20 cellular contexts compared by ENCODE assay signal in the genomic region with DNA sequence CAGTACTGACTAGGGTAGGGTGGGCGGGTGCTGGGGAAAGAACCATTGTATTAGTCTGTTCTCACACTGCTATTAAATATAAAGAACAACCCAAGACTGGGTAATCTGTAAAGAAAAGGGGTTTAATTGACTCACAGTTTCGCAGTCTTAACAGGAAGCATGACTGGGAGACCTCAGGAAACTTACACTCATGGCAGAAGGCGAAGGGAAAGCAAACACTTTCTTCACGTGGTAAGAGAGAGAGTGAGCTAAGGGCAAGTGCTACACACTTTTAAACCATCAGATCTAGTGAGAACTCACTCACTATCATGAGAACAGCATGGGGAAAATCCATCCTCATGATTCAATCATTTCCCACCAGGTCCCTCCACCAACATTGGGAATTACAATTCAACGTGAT.
DNase-seq lines count a peak whose midpoint lies in the region; ATAC-seq, FAIRE-seq and TF ChIP-seq lines count a peak whose summit lies in the region.
"Had no signal": no experiment of that assay in that cellular context is flagged by ENCODE, and none has a peak within 500 bp of the region (broad histone marks: within the 10 kb centered on the region; RNA-seq: fewer than 3 reads in every experiment).

No MANE protein-coding gene starts in this region.

- H3K4me3 ChIP-seq in H1 (ENCODE audit: extremely low read depth in 1 of 4, insufficient read depth in 2 of 4, low read depth in 3 of 4, low read length in 4 of 4) = no peak overlapping the region
- H3K4me3 ChIP-seq: GM23338, HAP-1 had no signal

- CTCF ChIA-PET in H1 (lab: Charles Lee; ENCODE audit: partially characterized antibody) = interaction anchor here (0.8 to 1.4 kb wide), 3 partner anchors 11 to 31 kb away, joined by 3 to 4 read pairs (median 4); no protein-coding TSS in a partner anchor

- no peaks in the 10 kb centered on the region for H3K9me3 Mint-ChIP-seq in activated naive CD4-positive, alpha-beta T cell treated with anti-CD3 and anti-CD28 coated beads, Interleukin-2, amount 50 U/mL, for 72 hours
- no peaks in the 10 kb centered on the region for H3K9me3 Mint-ChIP-seq in stimulated activated naive CD8-positive, alpha-beta T cell treated with anti-CD3 and anti-CD28 coated beads, Interleukin-15, Interleukin-2, amounts not matched to agents 100 ng/mL and 50 ng/mL, for 24 hours
- H3K9me3 Mint-ChIP-seq: GM23338, HFFc6 had no signal

- H4K91ac ChIP-seq in H1 (replicated peaks; ENCODE audit: insufficient read length, low read length) = no peak overlapping the region

- TF ChIP-seq EP300 in H1 (IDR thresholded peaks at IDR 0.05; ENCODE audit: borderline replicate concordance in 1 of 2, low read depth in 2 of 2, low read length in 2 of 2) = no peak

- no peak overlapping the region for H2AK5ac ChIP-seq in H1 (ENCODE audit: low read depth, low read length)

- no peaks in the 10 kb centered on the region for H3K23me2 ChIP-seq in H1 (ENCODE audit: low read depth, low read length)

- no peak overlapping the region for H3K23ac ChIP-seq in H1 (ENCODE audit: insufficient read length)

- H2BK20ac ChIP-seq in H1 (ENCODE audit: low read length) = no peak overlapping the region

- H2AFZ ChIP-seq in H1 (ENCODE audit: low read length) = no peak overlapping the region
- H2AFZ ChIP-seq: GM23338 had no signal

- H3K56ac ChIP-seq in H1 (replicated peaks; ENCODE audit: insufficient read length, low read depth, low read length) = no peak overlapping the region

- no peak overlapping the region for H3K4me2 ChIP-seq in H1 (ENCODE audit: insufficient read depth in 1 of 2, low read depth in 2 of 2, low read length in 2 of 2)

- POLR2A ChIA-PET in H1 (lab: Charles Lee; ENCODE audit: partially characterized antibody) = no interaction called here

- peaks cover 21% of the 10 kb centered on the region for H3K27me3 Mint-ChIP-seq in stimulated activated naive CD8-positive, alpha-beta T cell treated with anti-CD3 and anti-CD28 coated beads, Interleukin-15, Interleukin-2, amounts not matched to agents 100 ng/mL and 50 ng/mL, for 24 hours

- H3K9ac ChIP-seq in H1 (replicated peaks in 1 of 4; ENCODE audit: extremely low read depth in 1 of 4, low read depth in 3 of 4, low read length in 3 of 4) = no peak overlapping the region

- H4K20me1 ChIP-seq in H1 (replicated peaks in 1 of 2; ENCODE audit: control insufficient read depth in 1 of 2, insufficient read depth in 2 of 2, low read length in 2 of 2) = no peaks in the 10 kb centered on the region

- no peak overlapping the region for H3K4ac ChIP-seq in H1 (replicated peaks; ENCODE audit: insufficient read length, low read depth, low read length)

- no peaks in the 10 kb centered on the region for H3K79me2 ChIP-seq in H1 (ENCODE audit: control insufficient read depth in 1 of 2, insufficient read depth in 2 of 2, low read length in 2 of 2)

- no peak for TF ChIP-seq RAD21 in H1 (IDR thresholded peaks at IDR 0.05 in 1 of 2, conservative IDR thresholded peaks at IDR 0.05 in 1 of 2; ENCODE audit: low read depth in 2 of 2, low read length in 2 of 2)

- no peak for DNase-seq in activated naive CD4-positive, alpha-beta T cell treated with anti-CD3 and anti-CD28 coated beads, Interleukin-2, amount 50 U/mL, for 72 hours (ENCODE audit: low spot score in 2 of 2)
- DNase-seq in activated naive CD4-positive, alpha-beta T cell treated with anti-CD3 and anti-CD28 coated beads, Interleukin-2, amount 50 U/mL, for 16 hours = no peak
- no peak for DNase-seq in stimulated activated naive CD8-positive, alpha-beta T cell treated with anti-CD3 and anti-CD28 coated beads, Interleukin-15, Interleukin-2, amounts not matched to agents 100 U/mL and 50 U/mL, for 24 hours
- DNase-seq in H1 (ENCODE audit: low read depth in 1 of 2, low spot score in 2 of 2) = no peak
- DNase-seq: C1 segment of cervical spinal cord; Calu3; CD4-positive, alpha-beta memory T cell; COR-L47; DMS53; DMS79 treated with DMSO at 0.1 percent for 48 hours; GF-D8; HFFc6 had no signal

- TF ChIP-seq CTCF in H1 (IDR thresholded peaks at IDR 0.05; ENCODE audit: control extremely low read depth in 1 of 3, insufficient read depth in 1 of 3, low read depth in 1 of 3, low read length in 3 of 3) = no peak

- no peak overlapping the region for H4K8ac ChIP-seq in H1 (ENCODE audit: extremely low read depth, insufficient read depth, low read length)

- no peaks in the 10 kb centered on the region for H3K36me3 ChIP-seq in H1 (ENCODE audit: control insufficient read depth in 2 of 4, insufficient read depth in 4 of 4, low read length in 3 of 4)
- H3K36me3 ChIP-seq: HAP-1 had no signal

- no peaks in the 10 kb centered on the region for H3K4me1 Mint-ChIP-seq in stimulated activated naive CD8-positive, alpha-beta T cell treated with anti-CD3 and anti-CD28 coated beads, Interleukin-15, Interleukin-2, amounts not matched to agents 100 ng/mL and 50 ng/mL, for 24 hours (ENCODE audit: low read depth)
- H3K4me1 Mint-ChIP-seq: CD4-positive, alpha-beta memory T cell had no signal

- no peak overlapping the region for H3K18ac ChIP-seq in H1 (ENCODE audit: extremely low read depth, low read length)

- no peak overlapping the region for H2BK15ac ChIP-seq in H1 (ENCODE audit: low read length)

- H3K36me3 Mint-ChIP-seq in activated naive CD4-positive, alpha-beta T cell treated with anti-CD3 and anti-CD28 coated beads, Interleukin-2, amount 50 U/mL, for 72 hours = no peaks in the 10 kb centered on the region
- no peaks in the 10 kb centered on the region for H3K36me3 Mint-ChIP-seq in stimulated activated naive CD8-positive, alpha-beta T cell treated with anti-CD3 and anti-CD28 coated beads, Interleukin-15, Interleukin-2, amounts not matched to agents 100 ng/mL and 50 ng/mL, for 24 hours (ENCODE audit: low read depth)
- H3K36me3 Mint-ChIP-seq: CD4-positive, alpha-beta memory T cell had no signal

- 0 out of 2 replicates have a peak overlapping the region, but pooled peaks have one; percentile 9 for H2BK12ac ChIP-seq in H1 (ENCODE audit: low read depth, low read length)

- H3K79me1 ChIP-seq in H1 (ENCODE audit: low read depth, low read length) = no peaks in the 10 kb centered on the region

- H2BK120ac ChIP-seq in H1 (replicated peaks; ENCODE audit: low read depth, low read length) = no peak overlapping the region

- no peak overlapping the region for H4K5ac ChIP-seq in H1 (ENCODE audit: insufficient read length, low read depth, low read length)

- H3K4me3 Mint-ChIP-seq in stimulated activated naive CD8-positive, alpha-beta T cell treated with anti-CD3 and anti-CD28 coated beads, Interleukin-15, Interleukin-2, amounts not matched to agents 100 ng/mL and 50 ng/mL, for 24 hours = no peak overlapping the region
- H3K4me3 Mint-ChIP-seq: CD4-positive, alpha-beta memory T cell; GM23338; HFFc6 had no signal

- no peaks in the 10 kb centered on the region for H3K9me3 ChIP-seq in H1 (ENCODE audit: insufficient read depth in 2 of 2, low read depth in 1 of 2, low read length in 1 of 2)
- H3K9me3 ChIP-seq: HAP-1 had no signal

- TF ChIP-seq POLR2A in H1 (IDR thresholded peaks at IDR 0.05; ENCODE audit: control extremely low read depth in 1 of 2, low read depth in 2 of 2, low read length in 2 of 2) = no peak

- H3K4me1 ChIP-seq in H1 (replicated peaks in 1 of 4; ENCODE audit: control insufficient read depth in 3 of 4, insufficient read depth in 4 of 4, low read length in 3 of 4) = peaks cover 3 to 10% (median 5%) of the 10 kb centered on the region in 4 experiments; a peak in 4 of 7 replicates

- no peak overlapping the region for H3K27ac Mint-ChIP-seq in activated naive CD4-positive, alpha-beta T cell treated with anti-CD3 and anti-CD28 coated beads, Interleukin-2, amount 50 U/mL, for 72 hours
- H3K27ac Mint-ChIP-seq in stimulated activated naive CD8-positive, alpha-beta T cell treated with anti-CD3 and anti-CD28 coated beads, Interleukin-15, Interleukin-2, amounts not matched to agents 100 ng/mL and 50 ng/mL, for 24 hours = peak overlapping the region; percentile 63
- H3K27ac Mint-ChIP-seq: CD4-positive, alpha-beta memory T cell; GM23338; HFFc6 had no signal

- ATAC-seq in activated naive CD4-positive, alpha-beta T cell treated with anti-CD3 and anti-CD28 coated beads, Interleukin-2, amount 50 U/mL, for 72 hours = peak; percentile 51 to 65
- ATAC-seq in stimulated activated naive CD8-positive, alpha-beta T cell treated with anti-CD3 and anti-CD28 coated beads, Interleukin-15, Interleukin-2, amounts not matched to agents 100 U/mL and 50 U/mL, for 24 hours = no peak
- no peak for ATAC-seq in HG03432 (IDR thresholded peaks at IDR 0.05; ENCODE audit: unreplicated experiment)
- ATAC-seq in HG02763 (IDR thresholded peaks at IDR 0.05; ENCODE audit: unreplicated experiment) = no peak
- ATAC-seq: GM23338 had no signal

- no peaks in the 10 kb centered on the region for H3K27me3 ChIP-seq in H1 (replicated peaks in 1 of 4; ENCODE audit: control insufficient read depth in 3 of 4, extremely low read depth in 1 of 4, insufficient read depth in 3 of 4, low read length in 3 of 4)

- H3K27ac ChIP-seq in H1 (ENCODE audit: low read depth, low read length) = no peak overlapping the region

- H2BK5ac ChIP-seq in H1 (ENCODE audit: low read depth, low read length) = no peak overlapping the region

- 87% methylated on average over 5 of the region's 5 CpGs; no CpG with 5 or more reads in 1 of the 2 experiments for WGBS in H1 (ENCODE audit: extremely low coverage in 1 of 2, insufficient coverage in 1 of 2, insufficient read length in 1 of 2, insufficient replicate concordance in 2 of 2, low coverage in 1 of 2, low lambda C conversion rate in 2 of 2, missing lambda C conversion rate in 1 of 2), 2 experiments

- H3K14ac ChIP-seq in H1 (ENCODE audit: insufficient read length) = no peak overlapping the region

- no peak for FAIRE-seq in H1 (lab: Jason Lieb, UNC)
- FAIRE-seq: GM12891, GM18507, H54 had no signal

TF ChIP-seq in H1, 55 proteins besides CTCF, POLR2A, EP300 and RAD21 (continues in another document):
- TF ChIP-seq CTBP2 (IDR thresholded peaks at IDR 0.05; ENCODE audit: borderline replicate concordance, insufficient read depth, insufficient read length, low read length) = no peak
- no peak for TF ChIP-seq GTF2F1 (IDR thresholded peaks at IDR 0.05; ENCODE audit: borderline replicate concordance, low read depth, low read length)
- no peak for TF ChIP-seq RNF2 (IDR thresholded peaks at IDR 0.05; ENCODE audit: borderline replicate concordance, low read depth, low read length, missing control alignments, poor library complexity, severe bottlenecking)
- TF ChIP-seq HDAC2 (IDR thresholded peaks at IDR 0.05; ENCODE audit: borderline replicate concordance in 1 of 2, low read depth in 2 of 2, low read length in 2 of 2) = no peak
- TF ChIP-seq CREB1 (IDR thresholded peaks at IDR 0.05) = no peak
- TF ChIP-seq RBBP5 (IDR thresholded peaks at IDR 0.05; ENCODE audit: borderline replicate concordance, low read depth, low read length) = no peak
- no peak for TF ChIP-seq BRCA1 (IDR thresholded peaks at IDR 0.05; ENCODE audit: low read depth, low read length)
- no peak for TF ChIP-seq ZNF274 (IDR thresholded peaks at IDR 0.05; ENCODE audit: borderline replicate concordance, extremely low read depth, low read length)

Comparison
In these comparisons a context has a peak if more than half of its experiments do, and no peak if none do; other contexts are left out.
1. ATAC-seq: peak in activated naive CD4-positive, alpha-beta T cell treated with anti-CD3 and anti-CD28 coated beads, Interleukin-2, amount 50 U/mL, for 72 hours (2 of 2); none in stimulated activated naive CD8-positive, alpha-beta T cell treated with anti-CD3 and anti-CD28 coated beads, Interleukin-15, Interleukin-2, amounts not matched to agents 100 U/mL and 50 U/mL, for 24 hours (single experiment), HG03432 (single experiment) and HG02763 (single experiment).